Comparison of ENCODE assay signal across 15 cellular contexts in the genomic region with DNA sequence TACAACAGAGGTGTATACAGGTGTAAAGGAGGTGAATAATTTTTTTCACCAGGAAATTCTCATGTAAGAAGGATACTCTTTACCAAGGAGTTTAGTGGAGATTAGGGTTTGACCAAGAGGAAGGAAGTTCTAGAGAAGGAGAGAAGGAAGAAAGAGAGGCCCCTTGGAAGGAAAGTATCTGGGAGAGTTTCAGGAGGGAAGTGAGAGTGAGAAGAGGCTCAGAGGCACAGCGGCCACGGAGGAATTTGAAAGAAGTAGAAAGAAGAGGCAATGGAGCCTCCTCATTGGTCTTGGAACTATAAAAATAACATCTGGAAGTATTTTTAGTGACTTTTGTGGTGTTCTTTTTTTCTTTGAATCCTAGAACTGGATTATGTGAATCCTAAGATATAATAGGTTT. TPM values are rescaled to one million over a fixed set of nuclear protein-coding genes. Genes with fewer than 3 reads are reported as not detected.
"Had no signal": no experiment of that assay in that cellular context is flagged by ENCODE, and none has a peak within 500 bp of the region (broad histone marks: within the 10 kb centered on the region; RNA-seq: fewer than 3 reads in every experiment).

No MANE protein-coding gene starts in this region.

- H3K36me3 ChIP-seq: neural progenitor cell, ovary had no signal

- H3K4me3 ChIP-seq: lung, neural progenitor cell, ovary had no signal

- H3K9ac ChIP-seq: neural progenitor cell had no signal

- DNase-seq: activated CD4-positive, alpha-beta T cell treated with anti-CD3 and anti-CD28 coated beads, Interleukin-2, amount 50 U/mL, for 1 hour; activated CD8-positive, alpha-beta memory T cell treated with anti-CD3 and anti-CD28 coated beads for 24 hours; activated naive CD4-positive, alpha-beta T cell; activated naive CD8-positive, alpha-beta T cell treated with anti-CD3 and anti-CD28 coated beads, Interleukin-2, amount 50 U/mL, for 24 hours; aorta; cortex of kidney; effector CD8-positive, alpha-beta T cell; foreskin keratinocyte; immature natural killer cell; naive B cell; ovary; stimulated activated CD4-positive, alpha-beta T cell treated with anti-CD3 and anti-CD28 coated beads, Interleukin-1b, Interleukin-23, amount 100 ng/mL, for 48 hours had no signal

- H3K4me1 ChIP-seq: foreskin keratinocyte, neural progenitor cell had no signal

- H3K27ac ChIP-seq: foreskin keratinocyte, neural progenitor cell, ovary had no signal

- H3K27me3 ChIP-seq: neural progenitor cell, ovary had no signal

- ATAC-seq: activated CD4-positive, CD25-positive, alpha-beta regulatory T cell treated with anti-CD3 and anti-CD28 coated beads, Interleukin-2, amount 50 U/mL, for 24 hours; activated naive CD8-positive, alpha-beta T cell treated with anti-CD3 and anti-CD28 coated beads, Interleukin-2, amount 50 U/mL, for 24 hours; foreskin keratinocyte had no signal

- H3K4me2 ChIP-seq: neural progenitor cell had no signal

- H3K9me3 ChIP-seq: ovary had no signal

RNA-seq across cellular contexts. Expression of a gene that starts 59.6 kb away (rescaled TPM):
- polyA plus RNA-seq: immature natural killer cell had no signal
